28 cellular contexts compared by ENCODE assay signal in genomic region chr1:200436436-200436835, GRCh38.
"Had no signal": no experiment of that assay in that cellular context is flagged by ENCODE, and none has a peak within 500 bp of the region (broad histone marks: within the 10 kb centered on the region; RNA-seq: fewer than 3 reads in every experiment).

No MANE protein-coding gene starts in this region.

- H2AFZ ChIP-seq: neural progenitor cell had no signal

- H3K4me3 ChIP-seq: left lung, lower lobe of right lung, neural progenitor cell, ovary, right atrium auricular region, right lobe of liver, smooth muscle cell, tibial nerve, upper lobe of left lung, vagina had no signal

- H3K27me3 ChIP-seq: left lung, neural progenitor cell, neutrophil, ovary, right atrium auricular region, right lobe of liver, tibial nerve, upper lobe of left lung, vagina had no signal

- DNase-seq: hypothalamus; immature natural killer cell; kidney; left colon; left lung; lower lobe of right lung; mammary epithelial cell; mesendoderm; naive B cell; natural killer cell; nephron progenitor cell; occipital lobe; ovary; right lobe of liver; stimulated activated CD4-positive, alpha-beta T cell treated with anti-CD3 and anti-CD28 coated beads, Interleukin-1b, Interleukin-23, amount 100 ng/mL, for 48 hours; stimulated activated CD4-positive, alpha-beta T cell treated with anti-CD3 and anti-CD28 coated beads, Interleukin-2, amount 100 ng/mL, for 48 hours; stimulated activated CD4-positive, alpha-beta T cell treated with anti-CD3 and anti-CD28 coated beads, Interleukin-4, amount 100 ng/mL, for 4 hours; stimulated activated CD8-positive, alpha-beta memory T cell treated with anti-CD3 and anti-CD28 coated beads, Interleukin-4, amount 100 ng/mL, for 48 hours; stimulated activated naive CD4-positive, alpha-beta T cell treated with Interleukin-2 at 50 U/mL for 16 hours; stimulated activated naive CD8-positive, alpha-beta T cell treated with anti-CD3 and anti-CD28 coated beads, Interleukin-15, amount 100 ng/mL, for 72 hours; substantia nigra had no signal

- H3K27ac ChIP-seq: left lung, lower lobe of right lung, neural progenitor cell, neutrophil, ovary, right atrium auricular region, tibial nerve, upper lobe of left lung, vagina had no signal

- H3K36me3 ChIP-seq: left lung, lower lobe of right lung, neural progenitor cell, neutrophil, ovary, right atrium auricular region, right lobe of liver, tibial nerve, upper lobe of left lung, vagina had no signal

- H3K4me2 ChIP-seq: neural progenitor cell had no signal

- H3K9me3 ChIP-seq: left lung, lower lobe of right lung, neutrophil, ovary, right atrium auricular region, right lobe of liver, tibial nerve, upper lobe of left lung, vagina had no signal

- H3K4me1 ChIP-seq: lower lobe of right lung, neural progenitor cell, right atrium auricular region, vagina had no signal
